ENCODE assay signal across 13 cellular contexts in the genomic region with DNA sequence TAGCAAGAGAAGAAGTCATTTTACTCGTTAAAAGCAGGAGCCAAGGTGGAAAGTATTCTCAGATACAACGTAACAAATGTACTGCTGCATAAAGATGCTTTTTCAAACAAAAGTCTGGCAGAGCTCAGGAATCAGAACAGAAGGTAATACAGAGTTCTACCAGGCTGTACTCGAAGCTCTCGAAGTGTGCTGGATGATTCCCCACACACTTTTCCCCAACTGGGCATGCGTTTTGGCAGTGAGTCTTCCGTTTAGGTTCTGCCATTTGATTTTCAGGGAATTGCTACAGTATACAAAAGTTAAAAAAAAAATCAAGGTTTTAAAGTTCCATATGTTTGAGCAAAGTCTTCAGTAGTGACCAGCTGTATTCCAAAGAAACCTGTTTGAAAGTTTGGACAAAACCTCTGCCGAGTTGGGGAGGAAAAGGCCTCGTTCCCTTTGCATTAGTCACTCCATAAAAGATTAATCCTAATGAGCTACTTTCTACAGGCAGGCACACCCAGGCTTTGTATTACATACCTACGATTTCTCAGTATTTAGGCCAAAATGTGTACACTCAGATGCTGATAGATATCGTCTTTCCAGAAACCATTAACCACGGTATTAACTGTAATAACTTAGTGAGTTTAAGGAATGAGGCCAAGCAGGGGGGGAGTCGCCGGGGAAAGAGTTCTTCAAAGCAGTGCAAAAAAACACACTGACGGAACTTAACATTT.
DNase-seq lines count a peak whose midpoint lies in the region; ATAC-seq and TF ChIP-seq lines count a peak whose summit lies in the region.
"Had no signal": no experiment of that assay in that cellular context is flagged by ENCODE, and none has a peak within 500 bp of the region (broad histone marks: within the 10 kb centered on the region; RNA-seq: fewer than 3 reads in every experiment).

No MANE protein-coding gene starts in this region.

- WGBS in mammary epithelial cell (ENCODE audit: low coverage, missing lambda C conversion rate): 77% methylated on average over 14 of the region's 14 CpGs
- 54 to 74% methylated on average over 14 of the region's 14 CpGs for WGBS in lung, 2 donors
- WGBS in endodermal cell (ENCODE audit: insufficient coverage in 1 of 2, insufficient read length in 1 of 2), 2 experiments: 91 to 96% methylated on average over 13 to 14 of the region's 14 CpGs

- no peak overlapping the region for H3K27ac ChIP-seq in right atrium auricular region
- H3K27ac ChIP-seq in mammary epithelial cell (ENCODE audit: insufficient read depth, low read depth, low read length): no peak overlapping the region
- no peak overlapping the region for H3K27ac ChIP-seq in lung (ENCODE audit: low read depth in 1 of 2, low read length in 1 of 2)
- H3K27ac ChIP-seq in endodermal cell (ENCODE audit: low read depth, low read length): no peak overlapping the region
- H3K27ac ChIP-seq: parathyroid adenoma had no signal

- no TSS peak for BruUV-seq in mammary epithelial cell (replicated peaks; lab: Mats Ljungman, UMichigan)

- H3K4me1 Mint-ChIP-seq in endodermal cell: peaks cover 3% of the 10 kb centered on the region
- H3K4me1 Mint-ChIP-seq: activated CD4-positive, alpha-beta T cell treated with anti-CD3 and anti-CD28 coated beads, Interleukin-2, amount 10 ng/mL, durations not matched to agents 7 days and 5 days; activated naive CD8-positive, alpha-beta T cell treated with anti-CD3 and anti-CD28 coated beads, Interleukin-2, amount 50 U/mL, for 24 hours had no signal

- in situ Hi-C loops in mammary epithelial cell (cut with MboI; ENCODE audit: low sequenced_read_pairs in 2 of 2): no loop called here

- no peak overlapping the region for H3K4me3 Mint-ChIP-seq in endodermal cell
- H3K4me3 Mint-ChIP-seq: activated CD4-positive, alpha-beta T cell treated with anti-CD3 and anti-CD28 coated beads, Interleukin-2, amount 10 ng/mL, durations not matched to agents 7 days and 5 days; activated naive CD8-positive, alpha-beta T cell treated with anti-CD3 and anti-CD28 coated beads, Interleukin-2, amount 50 U/mL, for 24 hours had no signal

- H2AFZ ChIP-seq in mammary epithelial cell (ENCODE audit: low read depth, low read length): no peak overlapping the region
- H2AFZ ChIP-seq: parathyroid adenoma had no signal

- H3K9ac ChIP-seq in mammary epithelial cell (ENCODE audit: insufficient read depth, low read length) (no peak overlapping the region), endodermal cell (ENCODE audit: extremely low read depth, low read length, poor library complexity, severe bottlenecking) (no peak overlapping the region)
- H3K9ac ChIP-seq: parathyroid adenoma had no signal

- peak; percentile 30 to 82 for ATAC-seq in left cardiac atrium
- peak; percentile 87 for ATAC-seq in lung (ENCODE audit: insufficient read depth, low FRiP score)
- ATAC-seq: activated naive CD8-positive, alpha-beta T cell treated with anti-CD3 and anti-CD28 coated beads, Interleukin-2, amount 50 U/mL, for 24 hours; Panc1 had no signal

- no peaks in the 10 kb centered on the region for H3K9me3 Mint-ChIP-seq in endodermal cell
- H3K9me3 Mint-ChIP-seq: activated CD4-positive, alpha-beta T cell treated with anti-CD3 and anti-CD28 coated beads, Interleukin-2, amount 10 ng/mL, durations not matched to agents 7 days and 5 days; activated naive CD8-positive, alpha-beta T cell treated with anti-CD3 and anti-CD28 coated beads, Interleukin-2, amount 50 U/mL, for 24 hours had no signal

- H3K4me3 ChIP-seq in right atrium auricular region (no peak overlapping the region), mammary epithelial cell (replicated peaks in 1 of 3; ENCODE audit: insufficient read depth in 1 of 3, low read depth in 2 of 3, low read length in 3 of 3) (no peak overlapping the region), lung (no peak overlapping the region), endodermal cell (ENCODE audit: low read length) (no peak overlapping the region)

- H3K4me1 ChIP-seq in right atrium auricular region (no peaks in the 10 kb centered on the region), mammary epithelial cell (ENCODE audit: insufficient read depth, low read length) (no peaks in the 10 kb centered on the region), lung (ENCODE audit: control insufficient read depth in 2 of 2, insufficient read depth in 2 of 2, low read length in 2 of 2) (no peaks in the 10 kb centered on the region), endodermal cell (ENCODE audit: control insufficient read depth, insufficient read depth, low read length) (no peaks in the 10 kb centered on the region)
- H3K4me1 ChIP-seq: parathyroid adenoma had no signal

- H3K9me3 ChIP-seq in right atrium auricular region (no peaks in the 10 kb centered on the region), mammary epithelial cell (replicated peaks; ENCODE audit: insufficient read depth, low read length) (no peaks in the 10 kb centered on the region), lung (ENCODE audit: control insufficient read depth in 2 of 2, insufficient read depth in 1 of 2, low read length in 1 of 2) (no peaks in the 10 kb centered on the region), endodermal cell (ENCODE audit: control insufficient read depth, low read length) (no peaks in the 10 kb centered on the region)

- no peak for TF ChIP-seq CTCF in right atrium auricular region (IDR thresholded peaks at IDR 0.05)
- TF ChIP-seq CTCF in mammary epithelial cell (conservative IDR thresholded peaks at IDR 0.05 in 1 of 2, IDR thresholded peaks at IDR 0.05 in 1 of 2; ENCODE audit: extremely low read depth in 1 of 2, insufficient read depth in 1 of 2, low read depth in 1 of 2, low read length in 2 of 2): no peak
- TF ChIP-seq CTCF in lung (IDR thresholded peaks at IDR 0.05; ENCODE audit: control extremely low read depth, extremely low read depth): no peak
- TF ChIP-seq CTCF in endodermal cell (conservative IDR thresholded peaks at IDR 0.05): no peak

- dilution Hi-C loops in mammary epithelial cell (cut with HindIII; ENCODE audit: low sequenced_read_pairs): no loop called here

- H3K27ac Mint-ChIP-seq in endodermal cell: no peak overlapping the region
- H3K27ac Mint-ChIP-seq: activated CD4-positive, alpha-beta T cell treated with anti-CD3 and anti-CD28 coated beads, Interleukin-2, amount 10 ng/mL, durations not matched to agents 7 days and 5 days; activated naive CD8-positive, alpha-beta T cell treated with anti-CD3 and anti-CD28 coated beads, Interleukin-2, amount 50 U/mL, for 24 hours had no signal

- H3K4me2 ChIP-seq in mammary epithelial cell (ENCODE audit: insufficient read depth, low read depth, low read length): no peak overlapping the region

- DNase-seq in left cardiac atrium: no peak
- no peak for DNase-seq in right atrium auricular region (ENCODE audit: low spot score)
- peak; percentile 10 for DNase-seq in mammary epithelial cell
- DNase-seq in lung (ENCODE audit: low spot score): no peak
- no peak for DNase-seq in DMS79 treated with DMSO at 0.1 percent for 48 hours (lab: John Stamatoyannopoulos, UW)
- DNase-seq in activated gamma-delta T cell treated with Interleukin-2 at 50 U/mL for 16 hours: no peak
- DNase-seq in endodermal cell: no peak
- no peak for DNase-seq in NCI-H2081 (lab: John Stamatoyannopoulos, UW)
- DNase-seq: activated CD4-positive, alpha-beta T cell treated with anti-CD3 and anti-CD28 coated beads, Interleukin-2, amount 10 ng/mL, durations not matched to agents 7 days and 5 days; activated naive CD8-positive, alpha-beta T cell treated with anti-CD3 and anti-CD28 coated beads, Interleukin-2, amount 50 U/mL, for 24 hours; hippocampal formation had no signal

- H3K79me2 ChIP-seq in mammary epithelial cell (ENCODE audit: insufficient read depth, low read length): no peaks in the 10 kb centered on the region
- H3K79me2 ChIP-seq: parathyroid adenoma had no signal

- intact Hi-C loops in left cardiac atrium (cut with DNase I): no loop called here
- intact Hi-C loops in mammary epithelial cell (cut with micrococcal nuclease): no loop called here

- no peaks in the 10 kb centered on the region for H3K36me3 ChIP-seq in right atrium auricular region
- no peaks in the 10 kb centered on the region for H3K36me3 ChIP-seq in mammary epithelial cell (ENCODE audit: insufficient read depth, low read length)
- H3K36me3 ChIP-seq in lung (ENCODE audit: control insufficient read depth in 2 of 2, insufficient read depth in 2 of 2, low read length in 2 of 2): no peaks in the 10 kb centered on the region
- no peaks in the 10 kb centered on the region for H3K36me3 ChIP-seq in endodermal cell (ENCODE audit: control insufficient read depth, insufficient read depth, low read length)

- CTCF ChIA-PET in mammary epithelial cell (lab: Charles Lee; ENCODE audit: low non-redundant PET): no interaction called here

- H3K27me3 ChIP-seq in right atrium auricular region (no peaks in the 10 kb centered on the region), mammary epithelial cell (ENCODE audit: insufficient read depth, low read length) (no peaks in the 10 kb centered on the region), lung (ENCODE audit: control insufficient read depth, insufficient read depth) (no peaks in the 10 kb centered on the region), endodermal cell (ENCODE audit: control insufficient read depth, insufficient read depth, low read length, poor library complexity, severe bottlenecking) (no peaks in the 10 kb centered on the region)

- H3K36me3 Mint-ChIP-seq in endodermal cell (ENCODE audit: low read depth): no peaks in the 10 kb centered on the region

- no peaks in the 10 kb centered on the region for H4K20me1 ChIP-seq in mammary epithelial cell (ENCODE audit: insufficient read depth, low read length)

- no peaks in the 10 kb centered on the region for H3K27me3 Mint-ChIP-seq in endodermal cell (ENCODE audit: insufficient read depth)
- H3K27me3 Mint-ChIP-seq: activated naive CD8-positive, alpha-beta T cell treated with anti-CD3 and anti-CD28 coated beads, Interleukin-2, amount 50 U/mL, for 24 hours had no signal
